In genomic region chr3:81218023-81218422, GRCh38 we compare ENCODE assay signal across 8 cellular contexts.
A peak's percentile ranks its signal among the peaks of the same experiment; 100 is the strongest.
DNase-seq lines count a peak whose midpoint lies in the region; ATAC-seq and FAIRE-seq lines count a peak whose summit lies in the region.

No MANE protein-coding gene starts in this region.

- DNase-seq in GM18507 (ENCODE audit: extremely low spot score, insufficient read length, low read depth) (no peak), LoVo (ENCODE audit: low spot score) (peak; percentile 1), cerebellar cortex (ENCODE audit: low spot score) (peak; percentile 20), occipital lobe (lab: John Stamatoyannopoulos, UW) (peak; percentile 10), NCI-H2029 (lab: John Stamatoyannopoulos, UW) (no peak), NCI-H1048 (lab: John Stamatoyannopoulos, UW) (no peak), SKM-1 treated with dmso at 0.1 percent for 144 hours (lab: John Stamatoyannopoulos, UW; ENCODE audit: unreplicated experiment) (no peak)

- ATAC-seq in HG03095 (IDR thresholded peaks at IDR 0.05; ENCODE audit: unreplicated experiment): no peak

- FAIRE-seq in GM18507 (lab: Jason Lieb, UNC): peak; percentile 39

Comparison
In these comparisons a context has a peak if more than half of its experiments do, and no peak if none do; other contexts are left out.
1. DNase-seq: peak in LoVo (single experiment), cerebellar cortex (single experiment) and occipital lobe (single experiment); none in GM18507 (single experiment), NCI-H2029 (single experiment), NCI-H1048 (single experiment) and SKM-1 treated with dmso at 0.1 percent for 144 hours (single experiment).